In genomic region chr1:20551161-20551560, GRCh38 we compare ENCODE assay signal across 25 cellular contexts. TPM values are rescaled to one million over a fixed set of nuclear protein-coding genes. Genes with fewer than 3 reads are reported as not detected.
A peak's percentile ranks its signal among the peaks of the same experiment; 100 is the strongest.
DNase-seq lines count a peak whose midpoint lies in the region; ATAC-seq and TF ChIP-seq lines count a peak whose summit lies in the region.
"Had no signal": no experiment of that assay in that cellular context is flagged by ENCODE, and none has a peak within 500 bp of the region (broad histone marks: within the 10 kb centered on the region; RNA-seq: fewer than 3 reads in every experiment).

No MANE protein-coding gene starts in this region.

- H3K4me3 ChIP-seq in OCI-LY7 (ENCODE audit: low read depth, low read length, poor library complexity, severe bottlenecking) (peak overlapping the region; percentile 12), left ventricle myocardium inferior (peak overlapping the region; percentile 67), neural progenitor cell (no peak overlapping the region)
- H3K4me3 ChIP-seq: body of pancreas, MG63, ovary, thyroid gland had no signal

- peak overlapping the region; percentile 89 for H3K4me3 Mint-ChIP-seq in neural progenitor cell
- no peak overlapping the region for H3K4me3 Mint-ChIP-seq in stimulated activated naive B cell treated with anti-CD40 and anti-IgM and Interleukin-4, amounts not matched to agents 10 μg/mL and 1 μg/mL and 100 μg/mL, for 72 hours
- H3K4me3 Mint-ChIP-seq in activated naive CD8-positive, alpha-beta T cell treated with anti-CD3 and anti-CD28 coated beads, Interleukin-2, amount 50 U/mL, for 24 hours: no peak overlapping the region
- H3K4me3 Mint-ChIP-seq: activated CD4-positive, alpha-beta T cell treated with anti-CD3 and anti-CD28 coated beads for 36 hours; T-helper 1 cell treated with Interleukin-12 subunit alpha and Interleukin-12 subunit beta and Interleukin-4 antibody, amounts not matched to agents 30 μg/mL and 1 μg/mL, for 36 hours had no signal

- no TSS peak for BruUV-seq in OCI-LY7 (replicated peaks; lab: Mats Ljungman, UMichigan)

- no peaks in the 10 kb centered on the region for H4K20me1 ChIP-seq in OCI-LY7 (ENCODE audit: insufficient read depth, low read length)
- peaks cover 7% of the 10 kb centered on the region for H4K20me1 ChIP-seq in neural progenitor cell (ENCODE audit: low read depth)

- H3K9ac ChIP-seq in neural progenitor cell: no peak overlapping the region

- TF ChIP-seq CTCF in OCI-LY7 (conservative IDR thresholded peaks at IDR 0.05; ENCODE audit: low read length) (no peak), left ventricle myocardium inferior (IDR thresholded peaks at IDR 0.05; ENCODE audit: borderline replicate concordance) (no peak), neural progenitor cell (IDR thresholded peaks at IDR 0.05) (no peak)

- peaks cover 5% of the 10 kb centered on the region for H3F3A ChIP-seq in neural progenitor cell (ENCODE audit: low read depth)

- POLR2A ChIA-PET in OCI-LY7 (lab: Charles Lee): no interaction called here

- intact Hi-C loops in OCI-LY7 (cut with micrococcal nuclease; ENCODE audit: unreplicated experiment) (no loop called here), left ventricle myocardium inferior (cut with micrococcal nuclease) (no loop called here)

- peak; percentile 47 for DNase-seq in CMK (ENCODE audit: low read depth)
- no peak for DNase-seq in OCI-LY7 (ENCODE audit: low spot score)
- no peak for DNase-seq in left ventricle myocardium inferior
- DNase-seq in neural progenitor cell (ENCODE audit: low spot score): no peak
- no peak for DNase-seq in stimulated activated naive B cell treated with anti-CD40 and anti-IgM and Interleukin-4, amounts not matched to agents 10 μg/mL and 1 μg/mL and 100 μg/mL, for 72 hours
- DNase-seq in activated naive CD8-positive, alpha-beta T cell treated with anti-CD3 and anti-CD28 coated beads, Interleukin-2, amount 50 U/mL, for 24 hours: no peak
- DNase-seq: activated CD4-positive, alpha-beta T cell treated with anti-CD3 and anti-CD28 coated beads for 36 hours; activated gamma-delta T cell; esophagus squamous epithelium; gastrocnemius medialis; HCEC 1CT; MG63; NCI-H1417 treated with DMSO at 0.1 percent for 48 hours; NCI-H510A; ovary; stimulated activated CD4-positive, alpha-beta T cell treated with anti-CD3 and anti-CD28 coated beads, Interleukin-12 subunit alpha, Interleukin-12 subunit beta, amount 100 ng/mL, for 4 hours; stimulated activated CD4-positive, alpha-beta T cell treated with anti-CD3 and anti-CD28 coated beads, Interleukin-4, amount 100 ng/mL, for 4 hours; stimulated activated naive CD4-positive, alpha-beta T cell treated with Interleukin-2 at 50 U/mL for 16 hours; thyroid gland had no signal

- H3K4me2 ChIP-seq in OCI-LY7 (ENCODE audit: low read length) (peak overlapping the region; percentile 55), neural progenitor cell (peak overlapping the region; percentile 87)

- ATAC-seq in HG03469 (IDR thresholded peaks at IDR 0.05; ENCODE audit: unreplicated experiment) (no peak), HG03025 (IDR thresholded peaks at IDR 0.05; ENCODE audit: low FRiP score, unreplicated experiment) (no peak)
- no peak for ATAC-seq in stimulated activated naive B cell treated with anti-CD40 and anti-IgM and Interleukin-4, amounts not matched to agents 10 μg/mL and 1 μg/mL and 100 μg/mL, for 72 hours (replicated peaks)
- ATAC-seq in activated naive CD8-positive, alpha-beta T cell treated with anti-CD3 and anti-CD28 coated beads, Interleukin-2, amount 50 U/mL, for 24 hours: no peak
- ATAC-seq: activated CD4-positive, alpha-beta T cell treated with anti-CD3 and anti-CD28 coated beads for 36 hours; gastrocnemius medialis had no signal

- H3K27ac ChIP-seq in OCI-LY7 (ENCODE audit: low read depth, low read length, poor library complexity, severe bottlenecking) (no peak overlapping the region), left ventricle myocardium inferior (replicated peaks) (peak overlapping the region; percentile 71), neural progenitor cell (no peak overlapping the region)
- H3K27ac ChIP-seq: body of pancreas, esophagus squamous epithelium, ovary had no signal

- no peaks in the 10 kb centered on the region for H3K79me2 ChIP-seq in OCI-LY7 (ENCODE audit: insufficient read depth, low read depth, low read length)
- no peaks in the 10 kb centered on the region for H3K79me2 ChIP-seq in neural progenitor cell (ENCODE audit: low read depth)

- H3K27me3 Mint-ChIP-seq in neural progenitor cell (ENCODE audit: insufficient read depth, low read depth): peaks cover 38% of the 10 kb centered on the region
- peaks cover 25 to 56% of the 10 kb centered on the region in 2 donors for H3K27me3 Mint-ChIP-seq in stimulated activated naive B cell treated with anti-CD40 and anti-IgM and Interleukin-4, amounts not matched to agents 10 μg/mL and 1 μg/mL and 100 μg/mL, for 72 hours
- H3K27me3 Mint-ChIP-seq in activated naive CD8-positive, alpha-beta T cell treated with anti-CD3 and anti-CD28 coated beads, Interleukin-2, amount 50 U/mL, for 24 hours: peaks cover 45% of the 10 kb centered on the region

- H3K27me3 ChIP-seq in left ventricle myocardium inferior (ENCODE audit: low read depth) (peaks cover 88% of the 10 kb centered on the region), neural progenitor cell (peaks cover 86% of the 10 kb centered on the region)
- H3K27me3 ChIP-seq: ovary had no signal

- no peaks in the 10 kb centered on the region for H3K36me3 Mint-ChIP-seq in neural progenitor cell
- no peaks in the 10 kb centered on the region for H3K36me3 Mint-ChIP-seq in stimulated activated naive B cell treated with anti-CD40 and anti-IgM and Interleukin-4, amounts not matched to agents 10 μg/mL and 1 μg/mL and 100 μg/mL, for 72 hours
- no peaks in the 10 kb centered on the region for H3K36me3 Mint-ChIP-seq in activated naive CD8-positive, alpha-beta T cell treated with anti-CD3 and anti-CD28 coated beads, Interleukin-2, amount 50 U/mL, for 24 hours (ENCODE audit: low read depth)
- H3K36me3 Mint-ChIP-seq: IgD-negative memory B cell had no signal

- H3K9me3 ChIP-seq in OCI-LY7 (ENCODE audit: low read length) (no peaks in the 10 kb centered on the region), left ventricle myocardium inferior (replicated peaks) (no peaks in the 10 kb centered on the region), neural progenitor cell (ENCODE audit: low read depth) (no peaks in the 10 kb centered on the region)
- H3K9me3 ChIP-seq: body of pancreas, esophagus squamous epithelium, gastrocnemius medialis, MG63, ovary, thyroid gland had no signal

- H3K9me3 Mint-ChIP-seq in neural progenitor cell: no peaks in the 10 kb centered on the region
- H3K9me3 Mint-ChIP-seq in stimulated activated naive B cell treated with anti-CD40 and anti-IgM and Interleukin-4, amounts not matched to agents 10 μg/mL and 1 μg/mL and 100 μg/mL, for 72 hours: no peaks in the 10 kb centered on the region
- no peaks in the 10 kb centered on the region for H3K9me3 Mint-ChIP-seq in activated naive CD8-positive, alpha-beta T cell treated with anti-CD3 and anti-CD28 coated beads, Interleukin-2, amount 50 U/mL, for 24 hours
- H3K9me3 Mint-ChIP-seq: IgD-negative memory B cell; T-helper 1 cell treated with Interleukin-12 subunit alpha and Interleukin-12 subunit beta and Interleukin-4 antibody, amounts not matched to agents 30 μg/mL and 1 μg/mL, for 36 hours had no signal

- H3K36me3 ChIP-seq in OCI-LY7 (ENCODE audit: insufficient read depth, low read length) (no peaks in the 10 kb centered on the region), left ventricle myocardium inferior (no peaks in the 10 kb centered on the region), neural progenitor cell (no peaks in the 10 kb centered on the region)
- H3K36me3 ChIP-seq: esophagus squamous epithelium, gastrocnemius medialis, MG63, ovary, thyroid gland had no signal

- CTCF ChIA-PET in OCI-LY7 (lab: Charles Lee; ENCODE audit: unreplicated experiment): no interaction called here

- H3K27ac Mint-ChIP-seq in neural progenitor cell: no peak overlapping the region
- H3K27ac Mint-ChIP-seq in stimulated activated naive B cell treated with anti-CD40 and anti-IgM and Interleukin-4, amounts not matched to agents 10 μg/mL and 1 μg/mL and 100 μg/mL, for 72 hours: no peak overlapping the region
- H3K27ac Mint-ChIP-seq in activated naive CD8-positive, alpha-beta T cell treated with anti-CD3 and anti-CD28 coated beads, Interleukin-2, amount 50 U/mL, for 24 hours: no peak overlapping the region
- H3K27ac Mint-ChIP-seq: activated CD4-positive, alpha-beta T cell treated with anti-CD3 and anti-CD28 coated beads for 36 hours; IgD-negative memory B cell; T-helper 1 cell treated with Interleukin-12 subunit alpha and Interleukin-12 subunit beta and Interleukin-4 antibody, amounts not matched to agents 30 μg/mL and 1 μg/mL, for 36 hours had no signal

- peaks cover 22% of the 10 kb centered on the region for H3K4me1 ChIP-seq in OCI-LY7 (ENCODE audit: insufficient read depth, low read length, poor library complexity, severe bottlenecking)
- peaks cover 49% of the 10 kb centered on the region for H3K4me1 ChIP-seq in left ventricle myocardium inferior
- peaks cover 8% of the 10 kb centered on the region for H3K4me1 ChIP-seq in neural progenitor cell

- H2AFZ ChIP-seq in OCI-LY7 (ENCODE audit: low read length) (peak overlapping the region; percentile 48), neural progenitor cell (replicated peaks) (no peak overlapping the region)

- no peaks in the 10 kb centered on the region for H3K9me2 ChIP-seq in OCI-LY7 (ENCODE audit: insufficient read depth, low read length)

- H3K4me1 Mint-ChIP-seq in neural progenitor cell: peaks cover 10% of the 10 kb centered on the region
- H3K4me1 Mint-ChIP-seq in stimulated activated naive B cell treated with anti-CD40 and anti-IgM and Interleukin-4, amounts not matched to agents 10 μg/mL and 1 μg/mL and 100 μg/mL, for 72 hours: peaks cover 6 to 11% of the 10 kb centered on the region in 2 donors
- no peaks in the 10 kb centered on the region for H3K4me1 Mint-ChIP-seq in activated naive CD8-positive, alpha-beta T cell treated with anti-CD3 and anti-CD28 coated beads, Interleukin-2, amount 50 U/mL, for 24 hours
- H3K4me1 Mint-ChIP-seq: activated CD4-positive, alpha-beta T cell treated with anti-CD3 and anti-CD28 coated beads for 36 hours had no signal

RNA-seq across cellular contexts. Expression of gene FAM43B, which starts 1.2 kb away (rescaled TPM):
- total RNA-seq in OCI-LY7 (2014; rRNA removed; shearing (Covaris generic)): not detected in 2 replicates
- not detected in 2 replicates for total RNA-seq in OCI-LY7 (2022)
- total RNA-seq in left ventricle myocardium inferior: 1.9 TPM
- 0.09 TPM in 1 of 2 replicates, not detected in the other for total RNA-seq in neural progenitor cell (ENCODE audit: low replicate concordance)
- total RNA-seq: activated CD4-positive, alpha-beta T cell treated with anti-CD3 and anti-CD28 coated beads for 36 hours; lung microvascular endothelial cell had no signal

RNA-seq across cellular contexts. Expression of gene CDA, which starts 37.7 kb away (rescaled TPM):
- not detected in 2 replicates for total RNA-seq in OCI-LY7 (2014; rRNA removed; shearing (Covaris generic))
- not detected in 2 replicates for total RNA-seq in OCI-LY7 (2022)
- total RNA-seq in left ventricle myocardium inferior: 2.0 TPM
- 0.64 and 0.96 TPM in 2 replicates for total RNA-seq in neural progenitor cell (ENCODE audit: low replicate concordance)
- total RNA-seq: activated CD4-positive, alpha-beta T cell treated with anti-CD3 and anti-CD28 coated beads for 36 hours; body of pancreas had no signal

RNA-seq across cellular contexts. Expression of gene MUL1, which starts 43.2 kb away (rescaled TPM):
- total RNA-seq in OCI-LY7 (2014; rRNA removed; shearing (Covaris generic)): 15.5 and 16.3 TPM in 2 replicates
- total RNA-seq in OCI-LY7 (2022): 20.6 and 25.2 TPM in 2 replicates
- total RNA-seq in left ventricle myocardium inferior: 45.0 TPM
- 6.7 and 18.9 TPM in 2 replicates for total RNA-seq in neural progenitor cell (ENCODE audit: low replicate concordance)
